ENCODE assay signal across 8 cellular contexts in the genomic region with DNA sequence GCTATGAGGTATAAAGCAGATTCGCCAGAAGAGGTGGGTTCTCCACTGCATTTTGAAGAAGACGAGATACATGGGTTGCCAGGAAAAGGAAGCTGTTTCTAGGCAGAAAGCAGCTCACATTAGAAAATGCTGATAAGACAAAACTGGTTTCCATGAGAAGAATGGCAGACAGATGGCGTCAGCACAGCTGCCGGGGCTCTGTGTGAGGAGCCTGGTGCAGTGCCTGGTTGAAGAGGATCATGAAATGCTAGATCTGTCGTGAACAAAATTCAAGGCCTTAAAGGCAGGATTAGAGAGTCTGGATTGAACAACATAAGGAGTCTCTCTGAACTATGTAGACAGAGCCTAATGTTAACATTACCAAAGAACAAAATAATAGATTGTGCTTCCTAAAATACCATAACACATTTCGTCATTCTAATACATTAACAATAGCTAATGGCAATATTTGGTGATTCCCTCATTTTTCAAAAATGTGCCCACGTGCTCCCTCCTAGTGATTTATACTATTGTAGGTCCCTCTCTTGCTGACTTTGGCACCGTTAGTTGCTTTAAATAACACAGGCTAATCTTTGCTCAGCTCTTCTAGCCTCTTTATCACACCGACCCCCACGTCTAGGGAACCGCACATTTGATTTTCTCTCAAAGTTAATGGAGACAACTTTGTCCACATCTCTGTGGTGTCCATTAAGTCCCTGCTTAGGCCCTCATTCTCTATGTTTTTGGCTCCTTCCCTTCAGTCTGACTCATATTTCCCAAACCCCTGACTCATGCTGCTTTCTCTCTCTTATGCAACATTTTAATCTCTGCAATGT. TPM values are rescaled to one million over a fixed set of nuclear protein-coding genes. Genes with fewer than 3 reads are reported as not detected.
DNase-seq lines count a peak whose midpoint lies in the region; ATAC-seq and TF ChIP-seq lines count a peak whose summit lies in the region.

No MANE protein-coding gene starts in this region.

- intact Hi-C loops in left ventricle myocardium superior (cut with micrococcal nuclease) = no loop called here
- intact Hi-C loops in stomach (cut with DNase I; ENCODE audit: low total_unique reads) = no loop called here
- intact Hi-C loops in testis (cut with DNase I; ENCODE audit: low total_unique reads) = no loop called here

- H3K4me1 ChIP-seq in adipocyte (ENCODE audit: control insufficient read depth, insufficient read depth, low read length) (peaks cover 82% of the 10 kb centered on the region), stomach (peaks cover 9 to 40% (median 24%) of the 10 kb centered on the region in 4 donors), HAP-1 (peaks cover 11% of the 10 kb centered on the region), testis (peaks cover 4% of the 10 kb centered on the region)

- no peaks in the 10 kb centered on the region for H3K27me3 ChIP-seq in adipocyte (replicated peaks; ENCODE audit: control insufficient read depth, insufficient read depth, low read length)
- no peaks in the 10 kb centered on the region for H3K27me3 ChIP-seq in stomach
- H3K27me3 ChIP-seq in HAP-1 (ENCODE audit: low read depth) = no peaks in the 10 kb centered on the region
- no peaks in the 10 kb centered on the region for H3K27me3 ChIP-seq in testis

- ATAC-seq in left ventricle myocardium superior (peak; percentile 83), GM21447 (IDR thresholded peaks at IDR 0.05; ENCODE audit: unreplicated experiment) (no peak), GM19452 (IDR thresholded peaks at IDR 0.05; ENCODE audit: unreplicated experiment) (no peak)

- H3K27ac ChIP-seq in stomach (peak overlapping the region in 4 of 5 donors; percentile 60 to 77 (median 68)), testis (no peak overlapping the region)

- no peak for TF ChIP-seq EP300 in stomach (IDR thresholded peaks at IDR 0.05)

- in situ Hi-C loops in HAP-1 (cut with MboI; ENCODE audit: low sequenced_read_pairs) = no loop called here

- H3K4me3 ChIP-seq in adipocyte (ENCODE audit: low read length) = peak overlapping the region; percentile 3
- H3K4me3 ChIP-seq in stomach = no peak overlapping the region
- H3K4me3 ChIP-seq in HAP-1 = no peak overlapping the region
- no peak overlapping the region for H3K4me3 ChIP-seq in testis

- 44 to 69% (median 54%) methylated on average over 11 of the region's 11 CpGs for WGBS in stomach, 5 donors
- WGBS in testis, 2 donors = 64 to 74% methylated on average over 10 to 11 of the region's 11 CpGs

- peak overlapping the region; percentile 80 for H3K9ac ChIP-seq in adipocyte (ENCODE audit: low read length)

- H3K36me3 ChIP-seq in adipocyte (ENCODE audit: control insufficient read depth, insufficient read depth, low read length, severe bottlenecking) (peaks cover 24% of the 10 kb centered on the region), stomach (peaks cover 0 to 8% (median 0%) of the 10 kb centered on the region in 4 donors), HAP-1 (replicated peaks) (no peaks in the 10 kb centered on the region), testis (ENCODE audit: low read depth, missing control alignments) (no peaks in the 10 kb centered on the region)

- TF ChIP-seq CTCF in stomach (IDR thresholded peaks at IDR 0.05) (no peak), testis (IDR thresholded peaks at IDR 0.05) (no peak)

- TF ChIP-seq POLR2A in stomach (IDR thresholded peaks at IDR 0.05) (no peak), testis (IDR thresholded peaks at IDR 0.05) (no peak)

- DNase-seq in HPDE6-E6E7 (ENCODE audit: extremely low spot score) = peak; percentile 46
- peak; percentile 92 for DNase-seq in adipocyte (ENCODE audit: low read depth)
- DNase-seq in left ventricle myocardium superior = peak; percentile 26
- DNase-seq in stomach = no peak
- DNase-seq in HAP-1 (ENCODE audit: low spot score in 2 of 2) = no peak
- no peak for DNase-seq in testis

- no peaks in the 10 kb centered on the region for H3K9me3 ChIP-seq in adipocyte (ENCODE audit: control insufficient read depth, low read length)
- H3K9me3 ChIP-seq in stomach = no peaks in the 10 kb centered on the region
- no peaks in the 10 kb centered on the region for H3K9me3 ChIP-seq in HAP-1
- H3K9me3 ChIP-seq in testis = no peaks in the 10 kb centered on the region

RNA-seq across cellular contexts. Expression of gene EFEMP1, which starts 38.2 kb away (rescaled TPM):
- 50.7 TPM for total RNA-seq in left ventricle myocardium superior
- total RNA-seq in stomach = 100 to 1,000 TPM in 1 of 5 donors, 10 to 100 TPM in 4; 26.6 to 131 (median 53.8) TPM
- 10 to 100 TPM; 18.4 to 28.7 (median 21.8) TPM for polyA plus RNA-seq in stomach
- total RNA-seq in testis = 1 to 10 TPM; 2.4 to 8.6 TPM
- 74.0 TPM for polyA plus RNA-seq in testis (ENCODE audit: insufficient read depth, low read depth, low replicate concordance)

Comparison
In these comparisons a context has a peak if more than half of its experiments do, and no peak if none do; other contexts are left out.
1. DNase-seq: peak in HPDE6-E6E7 (single experiment), adipocyte (single experiment) and left ventricle myocardium superior (single experiment); none in stomach (single experiment), HAP-1 (0 of 2) and testis (single experiment).
2. H3K27ac ChIP-seq: peak in stomach (4 of 5); none in testis (0 of 2).